24 cellular contexts compared by ENCODE assay signal in genomic region chr1:26593385-26593784, GRCh38.
DNase-seq lines count a peak whose midpoint lies in the region; ATAC-seq and TF ChIP-seq lines count a peak whose summit lies in the region.
"Had no signal": no experiment of that assay in that cellular context is flagged by ENCODE, and none has a peak within 500 bp of the region (broad histone marks: within the 10 kb centered on the region; RNA-seq: fewer than 3 reads in every experiment).

No MANE protein-coding gene starts in this region.

- H3K27ac ChIP-seq in neuronal stem cell (replicated peaks; ENCODE audit: low read length) (no peak overlapping the region), spleen (no peak overlapping the region)
- H3K27ac ChIP-seq: A549; BLaER1 treated with 17β-estradiol and CSF1 and Interleukin-3, amounts not matched to agents 10 nM and 100 nM; GM23248 had no signal

- WGBS in neuronal stem cell (ENCODE audit: extremely low coverage in 2 of 2, insufficient read length in 2 of 2, insufficient replicate concordance in 1 of 2), 2 donors: no CpG with 5 or more reads among the region's 5 CpGs
- 67 to 82% (median 71%) methylated on average over 5 of the region's 5 CpGs for WGBS in spleen, 5 donors

- H3K36me3 Mint-ChIP-seq in activated CD4-positive, alpha-beta T cell treated with anti-CD3 and anti-CD28 coated beads, Interleukin-2, amount 10 ng/mL, durations not matched to agents 24 days and 14 days (ENCODE audit: low read depth): peaks cover 2% of the 10 kb centered on the region
- H3K36me3 Mint-ChIP-seq in dendritic cell treated with granulocyte-macrophage colony-stimulating factor and Interleukin-4, amounts not matched to agents 40 ng/mL and 50 ng/mL, for 4 days (ENCODE audit: low read depth): no peaks in the 10 kb centered on the region
- H3K36me3 Mint-ChIP-seq in stimulated activated naive B cell treated with anti-CD40 and anti-IgM and Interleukin-4, amounts not matched to agents 10 μg/mL and 1 μg/mL and 100 μg/mL, for 72 hours: no peaks in the 10 kb centered on the region
- H3K36me3 Mint-ChIP-seq: CD14-positive monocyte; CD8-positive, alpha-beta memory T cell had no signal

- intact Hi-C loops in activated CD4-positive, alpha-beta T cell treated with anti-CD3 and anti-CD28 coated beads, Interleukin-2, amount 10 ng/mL, durations not matched to agents 24 days and 14 days (cut with micrococcal nuclease): no loop called here
- intact Hi-C loops in dendritic cell treated with granulocyte-macrophage colony-stimulating factor and Interleukin-4, amounts not matched to agents 40 ng/mL and 50 ng/mL, for 4 days (cut with micrococcal nuclease): no loop called here
- intact Hi-C loops in spleen (cut with DNase I; ENCODE audit: low total_unique reads): no loop called here

- no peaks in the 10 kb centered on the region for H3K9me3 Mint-ChIP-seq in activated CD4-positive, alpha-beta T cell treated with anti-CD3 and anti-CD28 coated beads, Interleukin-2, amount 10 ng/mL, durations not matched to agents 24 days and 14 days
- H3K9me3 Mint-ChIP-seq in dendritic cell treated with granulocyte-macrophage colony-stimulating factor and Interleukin-4, amounts not matched to agents 40 ng/mL and 50 ng/mL, for 4 days: no peaks in the 10 kb centered on the region
- no peaks in the 10 kb centered on the region for H3K9me3 Mint-ChIP-seq in stimulated activated naive B cell treated with anti-CD40 and anti-IgM and Interleukin-4, amounts not matched to agents 10 μg/mL and 1 μg/mL and 100 μg/mL, for 72 hours
- H3K9me3 Mint-ChIP-seq: CD4-positive, alpha-beta T cell had no signal

- H3K27me3 ChIP-seq in neuronal stem cell (ENCODE audit: control insufficient read depth in 3 of 3, insufficient read depth in 3 of 3, low read depth in 1 of 3, low read length in 3 of 3) (no peaks in the 10 kb centered on the region), spleen (replicated peaks in 1 of 7) (no peaks in the 10 kb centered on the region)
- H3K27me3 ChIP-seq: BE2C; BLaER1 treated with 17β-estradiol and CSF1 and Interleukin-3, amounts not matched to agents 10 nM and 100 nM had no signal

- H3K79me1 ChIP-seq in neuronal stem cell (ENCODE audit: low read depth, low read length): no peaks in the 10 kb centered on the region

- H3K27ac Mint-ChIP-seq in activated CD4-positive, alpha-beta T cell treated with anti-CD3 and anti-CD28 coated beads, Interleukin-2, amount 10 ng/mL, durations not matched to agents 24 days and 14 days: peak overlapping the region; percentile 71
- peak overlapping the region; percentile 11 for H3K27ac Mint-ChIP-seq in dendritic cell treated with granulocyte-macrophage colony-stimulating factor and Interleukin-4, amounts not matched to agents 40 ng/mL and 50 ng/mL, for 4 days
- H3K27ac Mint-ChIP-seq in stimulated activated naive B cell treated with anti-CD40 and anti-IgM and Interleukin-4, amounts not matched to agents 10 μg/mL and 1 μg/mL and 100 μg/mL, for 72 hours: peak overlapping the region; percentile 7
- H3K27ac Mint-ChIP-seq: CD4-positive, alpha-beta T cell; CD8-positive, alpha-beta memory T cell had no signal

- no peak overlapping the region for H3K4me3 Mint-ChIP-seq in activated CD4-positive, alpha-beta T cell treated with anti-CD3 and anti-CD28 coated beads, Interleukin-2, amount 10 ng/mL, durations not matched to agents 24 days and 14 days
- no peak overlapping the region for H3K4me3 Mint-ChIP-seq in dendritic cell treated with granulocyte-macrophage colony-stimulating factor and Interleukin-4, amounts not matched to agents 40 ng/mL and 50 ng/mL, for 4 days
- no peak overlapping the region for H3K4me3 Mint-ChIP-seq in stimulated activated naive B cell treated with anti-CD40 and anti-IgM and Interleukin-4, amounts not matched to agents 10 μg/mL and 1 μg/mL and 100 μg/mL, for 72 hours
- H3K4me3 Mint-ChIP-seq: CD14-positive monocyte; CD4-positive, alpha-beta T cell; CD8-positive, alpha-beta memory T cell had no signal

- H3K9ac ChIP-seq in neuronal stem cell (ENCODE audit: low read depth, low read length, poor library complexity): peak overlapping the region; percentile 63
- H3K9ac ChIP-seq: BLaER1 treated with 17β-estradiol and CSF1 and Interleukin-3, amounts not matched to agents 10 nM and 100 nM; GM23248 had no signal

- no peak overlapping the region for H2BK5ac ChIP-seq in neuronal stem cell (ENCODE audit: low read length)

- H3K9me3 ChIP-seq in neuronal stem cell (replicated peaks in 1 of 2; ENCODE audit: control insufficient read depth in 2 of 2, insufficient read depth in 1 of 2, low read depth in 1 of 2, low read length in 2 of 2) (peaks cover 0 to 9% of the 10 kb centered on the region in 2 donors), spleen (peaks cover 0 to 12% (median 8%) of the 10 kb centered on the region in 8 donors)
- H3K9me3 ChIP-seq: BE2C had no signal

- no peak overlapping the region for H4K91ac ChIP-seq in neuronal stem cell (ENCODE audit: low read depth, low read length, poor library complexity)

- no peak overlapping the region for H3K18ac ChIP-seq in neuronal stem cell (ENCODE audit: low read length)

- no peak overlapping the region for H2AFZ ChIP-seq in neuronal stem cell (ENCODE audit: low read length)
- H2AFZ ChIP-seq: GM23248 had no signal

- no peak overlapping the region for H3K4ac ChIP-seq in neuronal stem cell (ENCODE audit: low read length)

- H3K4me1 Mint-ChIP-seq in activated CD4-positive, alpha-beta T cell treated with anti-CD3 and anti-CD28 coated beads, Interleukin-2, amount 10 ng/mL, durations not matched to agents 24 days and 14 days: peaks cover 4% of the 10 kb centered on the region
- H3K4me1 Mint-ChIP-seq in dendritic cell treated with granulocyte-macrophage colony-stimulating factor and Interleukin-4, amounts not matched to agents 40 ng/mL and 50 ng/mL, for 4 days (ENCODE audit: low read depth): peaks cover 19% of the 10 kb centered on the region
- peaks cover 5 to 12% of the 10 kb centered on the region in 2 donors for H3K4me1 Mint-ChIP-seq in stimulated activated naive B cell treated with anti-CD40 and anti-IgM and Interleukin-4, amounts not matched to agents 10 μg/mL and 1 μg/mL and 100 μg/mL, for 72 hours

- no peak overlapping the region for H3K4me2 ChIP-seq in neuronal stem cell (ENCODE audit: insufficient read depth, low read length, poor library complexity, severe bottlenecking)
- H3K4me2 ChIP-seq: A549; BLaER1 treated with 17β-estradiol and CSF1 and Interleukin-3, amounts not matched to agents 10 nM and 100 nM had no signal

- H2BK120ac ChIP-seq in neuronal stem cell (ENCODE audit: low read depth, low read length): no peak overlapping the region

- no peak for TF ChIP-seq CTCF in spleen (IDR thresholded peaks at IDR 0.05 in 8 of 11, conservative IDR thresholded peaks at IDR 0.05 in 3 of 11)

- H3K14ac ChIP-seq in neuronal stem cell (ENCODE audit: low read length): no peak overlapping the region

- no peak overlapping the region for H2BK12ac ChIP-seq in neuronal stem cell (ENCODE audit: low read length)

- no peak overlapping the region for H2BK15ac ChIP-seq in neuronal stem cell (ENCODE audit: low read length)

- H3K23ac ChIP-seq in neuronal stem cell (ENCODE audit: low read depth, low read length, poor library complexity): no peak overlapping the region

- H3K36me3 ChIP-seq in neuronal stem cell (replicated peaks in 1 of 2; ENCODE audit: control insufficient read depth in 2 of 2, insufficient read depth in 2 of 2, low read length in 2 of 2) (no peaks in the 10 kb centered on the region), spleen (no peaks in the 10 kb centered on the region)
- H3K36me3 ChIP-seq: BE2C; BLaER1 treated with 17β-estradiol and CSF1 and Interleukin-3, amounts not matched to agents 10 nM and 100 nM had no signal

- no peaks in the 10 kb centered on the region for H3K4me1 ChIP-seq in neuronal stem cell (ENCODE audit: control insufficient read depth in 2 of 2, insufficient read depth in 1 of 2, low read depth in 1 of 2, low read length in 2 of 2)
- H3K4me1 ChIP-seq in spleen: peaks cover 0 to 5% (median 2%) of the 10 kb centered on the region in 6 donors
- H3K4me1 ChIP-seq: A549, BE2C had no signal

- H4K8ac ChIP-seq in neuronal stem cell (ENCODE audit: low read depth, low read length): no peak overlapping the region

- DNase-seq in activated CD4-positive, alpha-beta T cell treated with anti-CD3 and anti-CD28 coated beads, Interleukin-2, amount 10 ng/mL, durations not matched to agents 24 days and 14 days: no peak
- no peak for DNase-seq in activated CD4-positive, alpha-beta T cell treated with anti-CD3 and anti-CD28 coated beads for 48 hours
- DNase-seq in neuronal stem cell (ENCODE audit: low spot score) (no peak), ecto neural progenitor cell (ENCODE audit: low spot score) (no peak), spleen (no peak)
- no peak for DNase-seq in stimulated activated naive B cell treated with anti-CD40 and anti-IgM and Interleukin-4, amounts not matched to agents 10 μg/mL and 1 μg/mL and 100 μg/mL, for 72 hours
- DNase-seq: 8988T; ACHN; AML-193; BE2C; CD4-positive, alpha-beta T cell; CD8-positive, alpha-beta memory T cell; DMS 273 treated with DMSO at 0.1 percent for 48 hours; DMS53; DMS79 treated with DMSO at 0.1 percent for 48 hours; GF-D8; GM23248; H7; HCEC 1CT had no signal

- H3K4me3 ChIP-seq in neuronal stem cell (ENCODE audit: low read length in 2 of 2) (no peak overlapping the region), spleen (no peak overlapping the region)
- H3K4me3 ChIP-seq: A549; BLaER1 treated with 17β-estradiol and CSF1 and Interleukin-3, amounts not matched to agents 10 nM and 100 nM; GM23248 had no signal

- H2AK5ac ChIP-seq in neuronal stem cell (ENCODE audit: low read depth, low read length): no peak overlapping the region

- H3K27me3 Mint-ChIP-seq in activated CD4-positive, alpha-beta T cell treated with anti-CD3 and anti-CD28 coated beads, Interleukin-2, amount 10 ng/mL, durations not matched to agents 24 days and 14 days: peaks cover 1% of the 10 kb centered on the region
- no peaks in the 10 kb centered on the region for H3K27me3 Mint-ChIP-seq in dendritic cell treated with granulocyte-macrophage colony-stimulating factor and Interleukin-4, amounts not matched to agents 40 ng/mL and 50 ng/mL, for 4 days
- H3K27me3 Mint-ChIP-seq in stimulated activated naive B cell treated with anti-CD40 and anti-IgM and Interleukin-4, amounts not matched to agents 10 μg/mL and 1 μg/mL and 100 μg/mL, for 72 hours: no peaks in the 10 kb centered on the region
- H3K27me3 Mint-ChIP-seq: CD4-positive, alpha-beta T cell had no signal

- no peak for TF ChIP-seq POLR2A in spleen (IDR thresholded peaks at IDR 0.05)

- ATAC-seq in stimulated activated naive B cell treated with anti-CD40 and anti-IgM and Interleukin-4, amounts not matched to agents 10 μg/mL and 1 μg/mL and 100 μg/mL, for 72 hours (replicated peaks): peak; percentile 46 to 51
- no peak for ATAC-seq in HG02970 (IDR thresholded peaks at IDR 0.05; ENCODE audit: low FRiP score, unreplicated experiment)
- ATAC-seq: A549 had no signal

Comparison
In these comparisons a context has a peak if more than half of its experiments do, and no peak if none do; other contexts are left out.
1. H3K27ac Mint-ChIP-seq: peak in every context shown above with its lines; median percentile 71 in activated CD4-positive, alpha-beta T cell treated with anti-CD3 and anti-CD28 coated beads, Interleukin-2, amount 10 ng/mL, durations not matched to agents 24 days and 14 days; 11 in dendritic cell treated with granulocyte-macrophage colony-stimulating factor and Interleukin-4, amounts not matched to agents 40 ng/mL and 50 ng/mL, for 4 days; 7 in stimulated activated naive B cell treated with anti-CD40 and anti-IgM and Interleukin-4, amounts not matched to agents 10 μg/mL and 1 μg/mL and 100 μg/mL, for 72 hours.